ENCODE assay signal across 7 cellular contexts in the genomic region with DNA sequence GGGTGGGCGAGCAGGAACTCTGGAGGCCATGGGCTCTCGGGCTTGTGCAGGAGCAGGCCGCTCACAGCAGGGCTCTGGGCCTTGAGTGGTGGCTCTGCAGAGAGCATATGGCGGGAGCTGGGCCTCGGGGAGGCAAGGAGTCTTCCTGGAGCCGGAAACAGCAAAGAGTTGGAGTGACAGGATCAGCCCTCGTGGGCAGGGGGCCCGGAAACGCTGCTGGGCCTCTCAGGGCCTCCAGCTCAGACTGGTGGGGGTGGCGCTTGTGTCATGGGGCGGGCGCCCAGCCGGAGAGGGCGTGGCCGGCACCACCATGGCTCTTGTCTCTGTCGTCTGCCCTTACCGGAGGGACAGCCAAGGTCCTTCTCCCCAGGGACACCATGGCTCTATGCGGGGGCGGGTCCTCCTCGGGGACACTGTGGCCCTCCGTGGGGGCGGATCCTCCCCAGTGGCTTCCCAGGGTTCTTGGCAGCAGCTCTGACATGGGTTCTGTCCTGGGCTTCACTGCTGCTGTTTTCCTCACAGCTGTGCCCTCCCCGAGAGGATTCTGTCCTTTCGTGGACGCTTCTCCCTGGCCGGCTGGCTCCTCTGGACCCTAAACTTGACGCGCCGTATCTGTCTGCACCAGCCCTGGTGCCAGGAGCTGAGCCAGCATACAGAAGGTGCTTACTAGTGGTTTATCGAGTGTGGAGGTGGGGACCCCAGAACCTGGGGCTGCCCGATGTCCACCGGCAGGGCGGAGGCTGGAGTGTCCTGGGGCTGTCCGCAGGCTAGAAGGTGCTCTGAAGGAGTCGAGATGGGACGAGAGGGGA. TPM values are rescaled to one million over a fixed set of nuclear protein-coding genes. Genes with fewer than 3 reads are reported as not detected.
DNase-seq lines count a peak whose midpoint lies in the region; ATAC-seq, FAIRE-seq and TF ChIP-seq lines count a peak whose summit lies in the region.

No MANE protein-coding gene starts in this region.

- no peak for TF ChIP-seq POLR2A in H54 (IDR thresholded peaks at IDR 0.05; ENCODE audit: low read depth, low read length)

- intact Hi-C loops in Right ventricle myocardium inferior (cut with DNase I): loop anchor here (2.0 kb wide), 1 partner anchor 16 kb away; a partner anchor contains a TSS

- FAIRE-seq in H54 (lab: Jason Lieb, UNC): no peak

- DNase-seq in NCI-H82 treated with DMSO at 0.1 percent for 48 hours (lab: John Stamatoyannopoulos, UW; ENCODE audit: unreplicated experiment) (peak; percentile 53), Right ventricle myocardium inferior (ENCODE audit: missing footprints) (peak; percentile 94), retina (peak; percentile 76), H54 (ENCODE audit: insufficient read length, low spot score) (no peak)
- peak; percentile 68 for DNase-seq in activated naive CD4-positive, alpha-beta T cell treated with Interleukin-2 at 50 U/mL for 16 hours

- ATAC-seq in GM19351 (IDR thresholded peaks at IDR 0.05; ENCODE audit: unreplicated experiment): peak; percentile 47
- peak; percentile 89 for ATAC-seq in Right ventricle myocardium inferior
- no peak for ATAC-seq in HG03196 (IDR thresholded peaks at IDR 0.05; ENCODE audit: unreplicated experiment)

RNA-seq across cellular contexts. Expression of a gene that starts 17.0 kb away (rescaled TPM):
- total RNA-seq in Right ventricle myocardium inferior: 51.9 TPM
